In genomic region chr7:157058701-157059100, GRCh38 we compare ENCODE assay signal across 25 cellular contexts. TPM values are rescaled to one million over a fixed set of nuclear protein-coding genes. Genes with fewer than 3 reads are reported as not detected.
"Had no signal": no experiment of that assay in that cellular context is flagged by ENCODE, and none has a peak within 500 bp of the region (broad histone marks: within the 10 kb centered on the region; RNA-seq: fewer than 3 reads in every experiment).

No MANE protein-coding gene starts in this region.

- H3K27ac ChIP-seq: PC-9, Peyer's patch, SJCRH30 had no signal

- H3K4me1 ChIP-seq: Peyer's patch, SJCRH30 had no signal

- H3K36me3 ChIP-seq: Peyer's patch, SJCRH30 had no signal

- H3K9me3 ChIP-seq: SJCRH30 had no signal

- ATAC-seq: HepG2, Right ventricle myocardium inferior, SK-N-SH treated with all-trans-retinoic acid at 6 μM for 48 hours had no signal

- H3K27me3 ChIP-seq: Peyer's patch had no signal

- H3K4me3 ChIP-seq: PC-9, Peyer's patch, SJCRH30 had no signal

- H3K4me2 ChIP-seq: PC-9 had no signal

- H2AFZ ChIP-seq: PC-9 had no signal

- DNase-seq: IMR-90, Kasumi-1, KG1, MM.1S, NCI-H1092, NCI-H1105 treated with DMSO at 0.1 percent for 48 hours, NCI-H1417 treated with DMSO at 0.1 percent for 48 hours, NCI-H146, NCI-H1694 treated with DMSO at 0.1 percent for 48 hours, NCI-H1930, NCI-H2081, NCI-H2107, NCI-H2227 treated with DMSO at 0.1 percent for 48 hours, NCI-H524, NCI-H526 treated with DMSO at 0.1 percent for 48 hours, NCI-H748 treated with DMSO at 0.1 percent for 48 hours, PC-9, SHP77 treated with DMSO at 0.1 percent for 48 hours, SJCRH30, T-helper 1 cell had no signal

RNA-seq across cellular contexts. Expression of gene MNX1, which starts 48.2 kb away (rescaled TPM):
- total RNA-seq: IMR-90, M059J, Right ventricle myocardium inferior had no signal
- polyA plus RNA-seq: IMR-90 had no signal
